30 cellular contexts compared by ENCODE assay signal in the genomic region with DNA sequence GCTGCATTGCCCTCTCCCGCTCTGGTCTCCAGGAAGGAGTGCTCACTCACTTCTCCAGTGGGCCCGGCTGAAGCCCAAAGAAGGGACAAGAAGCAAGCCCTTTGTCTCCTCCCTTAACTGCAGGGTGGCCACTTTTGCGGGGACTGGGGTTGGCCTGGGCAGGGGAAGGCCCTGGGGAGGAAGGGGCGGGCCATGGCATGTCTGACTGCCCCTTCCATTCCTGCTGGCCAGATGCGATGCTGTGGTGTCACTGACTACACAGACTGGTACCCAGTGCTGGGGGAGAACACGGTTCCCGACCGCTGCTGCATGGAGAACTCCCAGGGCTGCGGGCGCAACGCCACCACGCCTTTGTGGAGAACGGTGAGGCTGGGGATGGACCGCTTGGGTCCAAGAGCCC.
"Had no signal": no experiment of that assay in that cellular context is flagged by ENCODE, and none has a peak within 500 bp of the region (broad histone marks: within the 10 kb centered on the region; RNA-seq: fewer than 3 reads in every experiment).

No MANE protein-coding gene starts in this region.

- ATAC-seq: activated CD4-positive, alpha-beta T cell treated with anti-CD3 and anti-CD28 coated beads for 36 hours; activated CD8-positive, alpha-beta memory T cell treated with anti-CD3 and anti-CD28 coated beads, Interleukin-2, amount 10 ng/mL, durations not matched to agents 7 days and 5 days; activated CD8-positive, alpha-beta T cell treated with anti-CD3 and anti-CD28 coated beads, Interleukin-2, amount 10 ng/mL, durations not matched to agents 7 days and 5 days; activated naive CD8-positive, alpha-beta T cell treated with anti-CD3 and anti-CD28 coated beads, Interleukin-2, amount 50 U/mL, for 24 hours; body of pancreas; esophagus mucosa had no signal

- H3K27me3 ChIP-seq: adrenal gland, body of pancreas had no signal

- H3K27me3 Mint-ChIP-seq: activated naive CD4-positive, alpha-beta T cell treated with anti-CD3 and anti-CD28 coated beads, Interleukin-2, amount 50 U/mL, for 24 hours had no signal

- H3K9me3 ChIP-seq: adrenal gland, body of pancreas had no signal

- H3K4me1 Mint-ChIP-seq: activated CD4-positive, alpha-beta T cell treated with anti-CD3 and anti-CD28 coated beads for 36 hours; activated CD4-positive, alpha-beta T cell treated with anti-CD3 and anti-CD28 coated beads, Interleukin-2, amount 10 ng/mL, durations not matched to agents 24 days and 14 days; activated CD8-positive, alpha-beta memory T cell treated with anti-CD3 and anti-CD28 coated beads, Interleukin-2, amount 10 ng/mL, durations not matched to agents 7 days and 5 days; activated naive CD4-positive, alpha-beta T cell treated with anti-CD3 and anti-CD28 coated beads, Interleukin-2, amount 50 U/mL, for 24 hours; activated naive CD8-positive, alpha-beta T cell treated with anti-CD3 and anti-CD28 coated beads, Interleukin-2, amount 50 U/mL, for 24 hours; endodermal cell had no signal

- H3K9me3 Mint-ChIP-seq: activated CD4-positive, alpha-beta memory T cell treated with anti-CD3 and anti-CD28 coated beads for 36 hours; activated CD4-positive, alpha-beta T cell treated with anti-CD3 and anti-CD28 coated beads, Interleukin-2, amount 10 ng/mL, durations not matched to agents 24 days and 14 days; activated naive CD4-positive, alpha-beta T cell treated with anti-CD3 and anti-CD28 coated beads for 36 hours; activated naive CD4-positive, alpha-beta T cell treated with anti-CD3 and anti-CD28 coated beads, Interleukin-2, amount 50 U/mL, for 24 hours; activated naive CD8-positive, alpha-beta T cell treated with anti-CD3 and anti-CD28 coated beads for 36 hours; activated naive CD8-positive, alpha-beta T cell treated with anti-CD3 and anti-CD28 coated beads, Interleukin-2, amount 50 U/mL, for 24 hours; activated T-helper 1 cell treated with anti-CD3 and anti-CD28 coated beads, Interleukin-12 subunit alpha, Interleukin-12 subunit beta, Interleukin-2, Interleukin-4 antibody, amounts not matched to agents 30 ng/mL and 10 ng/mL and 1 ng/mL, durations not matched to agents 14 hours and 24 hours and 36 hours; activated T-helper 2 cell treated with anti-CD3 and anti-CD28 coated beads, Interferon-gamma antibody, Interleukin-2, Interleukin-4, amounts not matched to agents 10 μg/mL and 5 μg/mL and 100 μg/mL, durations not matched to agents 14 hours and 24 hours and 36 hours; dendritic cell treated with granulocyte-macrophage colony-stimulating factor and Interleukin-4, amounts not matched to agents 40 ng/mL and 50 ng/mL, for 4 days; endodermal cell had no signal

- H3K4me3 Mint-ChIP-seq: activated CD4-positive, alpha-beta memory T cell treated with anti-CD3 and anti-CD28 coated beads for 36 hours; activated CD4-positive, alpha-beta T cell treated with anti-CD3 and anti-CD28 coated beads for 36 hours; activated CD4-positive, alpha-beta T cell treated with anti-CD3 and anti-CD28 coated beads, Interleukin-2, amount 10 ng/mL, durations not matched to agents 24 days and 14 days; activated CD8-positive, alpha-beta memory T cell treated with anti-CD3 and anti-CD28 coated beads, Interleukin-2, amount 10 ng/mL, durations not matched to agents 7 days and 5 days; activated CD8-positive, alpha-beta T cell treated with anti-CD3 and anti-CD28 coated beads, Interleukin-2, amount 10 ng/mL, durations not matched to agents 7 days and 5 days; activated naive CD4-positive, alpha-beta T cell treated with anti-CD3 and anti-CD28 coated beads for 36 hours; activated naive CD4-positive, alpha-beta T cell treated with anti-CD3 and anti-CD28 coated beads, Interleukin-2, amount 50 U/mL, for 24 hours; activated naive CD8-positive, alpha-beta T cell treated with anti-CD3 and anti-CD28 coated beads for 36 hours; activated naive CD8-positive, alpha-beta T cell treated with anti-CD3 and anti-CD28 coated beads, Interleukin-2, amount 50 U/mL, for 24 hours; activated T-helper 1 cell treated with anti-CD3 and anti-CD28 coated beads, Interleukin-12 subunit alpha, Interleukin-12 subunit beta, Interleukin-2, Interleukin-4 antibody, amounts not matched to agents 30 ng/mL and 10 ng/mL and 1 ng/mL, durations not matched to agents 14 hours and 24 hours and 36 hours; dendritic cell treated with granulocyte-macrophage colony-stimulating factor and Interleukin-4, amounts not matched to agents 40 ng/mL and 50 ng/mL, for 4 days; endodermal cell had no signal

- H3K4me3 ChIP-seq: adrenal gland, body of pancreas, coronary artery, dorsolateral prefrontal cortex had no signal

- H3K4me1 ChIP-seq: adrenal gland, body of pancreas had no signal

- H3K27ac ChIP-seq: adrenal gland, body of pancreas, coronary artery had no signal

- DNase-seq: activated CD4-positive, alpha-beta memory T cell treated with anti-CD3 and anti-CD28 coated beads for 36 hours; activated CD4-positive, alpha-beta T cell treated with anti-CD3 and anti-CD28 coated beads for 36 hours; activated CD4-positive, alpha-beta T cell treated with anti-CD3 and anti-CD28 coated beads, Interleukin-2, amount 10 ng/mL, durations not matched to agents 24 days and 14 days; activated CD4-positive, CD25-positive, alpha-beta regulatory T cell; activated CD4-positive, CD25-positive, alpha-beta regulatory T cell treated with anti-CD3 and anti-CD28 coated beads, Interleukin-2, amount 50 U/mL, for 72 hours; activated CD8-positive, alpha-beta memory T cell treated with anti-CD3 and anti-CD28 coated beads, Interleukin-2, amount 10 ng/mL, durations not matched to agents 7 days and 5 days; activated CD8-positive, alpha-beta memory T cell treated with anti-CD3 and anti-CD28 coated beads, Interleukin-2, amount 50 U/mL, for 4 hours; activated CD8-positive, alpha-beta T cell treated with anti-CD3 and anti-CD28 coated beads, Interleukin-2, amount 10 ng/mL, durations not matched to agents 7 days and 5 days; activated effector memory CD4-positive, alpha-beta T cell treated with anti-CD3 and anti-CD28 coated beads, Interleukin-2, amount 50 U/mL, for 16 hours; activated naive CD4-positive, alpha-beta T cell treated with anti-CD3 and anti-CD28 coated beads for 36 hours; activated naive CD8-positive, alpha-beta T cell treated with anti-CD3 and anti-CD28 coated beads for 36 hours; activated naive CD8-positive, alpha-beta T cell treated with anti-CD3 and anti-CD28 coated beads, Interleukin-2, amount 50 U/mL, for 24 hours; activated T-cell treated with anti-CD3 and anti-CD28 coated beads, Interleukin-2, amount 50 U/mL, for 1 hour; activated T-cell treated with anti-CD3 and anti-CD28 coated beads, Interleukin-2, amount 50 U/mL, for 48 hours; adrenal gland; amygdala; aorta; body of pancreas; central memory CD4-positive, alpha-beta T cell; dorsolateral prefrontal cortex; effector memory CD4-positive, alpha-beta T cell; endodermal cell; foreskin fibroblast; T-helper 2 cell had no signal

- H3K27ac Mint-ChIP-seq: activated CD4-positive, alpha-beta memory T cell treated with anti-CD3 and anti-CD28 coated beads for 36 hours; activated CD4-positive, alpha-beta T cell treated with anti-CD3 and anti-CD28 coated beads for 36 hours; activated CD4-positive, alpha-beta T cell treated with anti-CD3 and anti-CD28 coated beads, Interleukin-2, amount 10 ng/mL, durations not matched to agents 24 days and 14 days; activated CD8-positive, alpha-beta memory T cell treated with anti-CD3 and anti-CD28 coated beads, Interleukin-2, amount 10 ng/mL, durations not matched to agents 7 days and 5 days; activated CD8-positive, alpha-beta T cell treated with anti-CD3 and anti-CD28 coated beads, Interleukin-2, amount 10 ng/mL, durations not matched to agents 7 days and 5 days; activated naive CD4-positive, alpha-beta T cell treated with anti-CD3 and anti-CD28 coated beads for 36 hours; activated naive CD4-positive, alpha-beta T cell treated with anti-CD3 and anti-CD28 coated beads, Interleukin-2, amount 50 U/mL, for 24 hours; activated naive CD8-positive, alpha-beta T cell treated with anti-CD3 and anti-CD28 coated beads for 36 hours; activated naive CD8-positive, alpha-beta T cell treated with anti-CD3 and anti-CD28 coated beads, Interleukin-2, amount 50 U/mL, for 24 hours; activated T-helper 1 cell treated with anti-CD3 and anti-CD28 coated beads, Interleukin-12 subunit alpha, Interleukin-12 subunit beta, Interleukin-2, Interleukin-4 antibody, amounts not matched to agents 30 ng/mL and 10 ng/mL and 1 ng/mL, durations not matched to agents 14 hours and 24 hours and 36 hours; activated T-helper 2 cell treated with anti-CD3 and anti-CD28 coated beads, Interferon-gamma antibody, Interleukin-2, Interleukin-4, amounts not matched to agents 10 μg/mL and 5 μg/mL and 100 μg/mL, durations not matched to agents 14 hours and 24 hours and 36 hours; dendritic cell treated with granulocyte-macrophage colony-stimulating factor and Interleukin-4, amounts not matched to agents 40 ng/mL and 50 ng/mL, for 4 days; endodermal cell had no signal
